28 cellular contexts compared by ENCODE assay signal in the genomic region with DNA sequence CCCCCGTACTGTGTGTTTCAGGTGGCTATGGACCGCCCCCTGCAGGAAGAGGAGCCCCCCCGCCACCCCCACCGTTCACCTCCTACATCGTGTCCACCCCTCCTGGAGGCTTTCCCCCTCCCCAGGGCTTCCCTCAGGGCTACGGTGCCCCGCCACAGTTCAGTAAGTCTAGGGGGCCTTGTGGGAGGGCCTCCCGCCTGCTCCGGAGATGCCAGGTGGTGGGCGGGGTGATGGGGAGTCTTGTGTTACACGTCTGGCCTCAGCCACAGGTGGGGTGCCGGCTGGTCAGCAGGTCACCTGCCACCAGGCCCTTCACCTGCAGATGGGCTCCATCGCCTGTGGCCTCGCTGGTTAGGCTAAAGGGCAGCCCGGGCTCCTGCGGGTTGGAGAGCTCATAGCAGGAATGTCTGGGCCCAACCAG. TPM values are rescaled to one million over a fixed set of nuclear protein-coding genes. Genes with fewer than 3 reads are reported as not detected.
A peak's percentile ranks its signal among the peaks of the same experiment; 100 is the strongest.
DNase-seq lines count a peak whose midpoint lies in the region; ATAC-seq, FAIRE-seq and TF ChIP-seq lines count a peak whose summit lies in the region.
"Had no signal": no experiment of that assay in that cellular context is flagged by ENCODE, and none has a peak within 500 bp of the region (broad histone marks: within the 10 kb centered on the region; RNA-seq: fewer than 3 reads in every experiment).

No MANE protein-coding gene starts in this region.

- no peak for TF ChIP-seq RAD21 in K562 (CRISPR knock-in tag; conservative IDR thresholded peaks at IDR 0.05 in 1 of 2, IDR thresholded peaks at IDR 0.05 in 1 of 2)

- H3K23ac ChIP-seq in trophoblast cell (ENCODE audit: low read length), result no peak overlapping the region

- H3K9ac ChIP-seq in K562 (ENCODE audit: insufficient read depth in 1 of 2, low read depth in 2 of 2, low read length in 2 of 2) (no peak overlapping the region; a peak in 1 of 4 replicates), trophoblast cell (ENCODE audit: low read length) (no peak overlapping the region)
- H3K9ac ChIP-seq: KMS-11, SK-N-SH had no signal

- H2AK5ac ChIP-seq in trophoblast cell (ENCODE audit: low read length), result no peak overlapping the region

- peaks cover 15% of the 10 kb centered on the region for H4K20me1 ChIP-seq in K562 (replicated peaks; ENCODE audit: control insufficient read depth, insufficient read depth, low read length)

- H3K79me2 ChIP-seq in K562 (ENCODE audit: control insufficient read depth, insufficient read depth, low read length) (peaks cover 18% of the 10 kb centered on the region), trophoblast cell (ENCODE audit: control insufficient read depth, insufficient read depth, low read length, poor library complexity) (no peaks in the 10 kb centered on the region)

- no peak overlapping the region for H2BK5ac ChIP-seq in trophoblast cell (ENCODE audit: low read depth, low read length, poor library complexity)

- no peaks in the 10 kb centered on the region for H3K79me1 ChIP-seq in trophoblast cell (ENCODE audit: low read length)

- H2AFZ ChIP-seq in K562 (ENCODE audit: low read depth, low read length) (no peak overlapping the region), trophoblast cell (ENCODE audit: insufficient read depth, low read length, poor library complexity) (no peak overlapping the region)

- peak; percentile 1 for ATAC-seq in left ventricle myocardium superior
- no peak for ATAC-seq in Right ventricle myocardium superior (ENCODE audit: poor library complexity)
- no peak for ATAC-seq in K562
- no peak for ATAC-seq in GM18907 (IDR thresholded peaks at IDR 0.05; ENCODE audit: unreplicated experiment)

- no peak for TF ChIP-seq POLR2A in K562 (conservative IDR thresholded peaks at IDR 0.05)

- 95% methylated on average over 10 of the region's 16 CpGs for WGBS in K562 (ENCODE audit: insufficient coverage, low coverage, missing lambda C conversion rate)
- no CpG with 5 or more reads among the region's 16 CpGs for WGBS in trophoblast cell (ENCODE audit: extremely low coverage, insufficient coverage, insufficient read length)

- no peak for FAIRE-seq in K562 (lab: Jason Lieb, UNC)
- FAIRE-seq: D721Med, GM18507 had no signal

- H3K9me3 ChIP-seq in K562 (replicated peaks; ENCODE audit: control insufficient read depth, insufficient read depth, low read depth, low read length) (no peaks in the 10 kb centered on the region), trophoblast cell (ENCODE audit: insufficient read depth, low read depth, low read length) (no peaks in the 10 kb centered on the region)
- H3K9me3 ChIP-seq: BE2C, SK-N-SH had no signal

- H3K4me2 ChIP-seq in K562 (ENCODE audit: insufficient read depth, low read length) (no peak overlapping the region), trophoblast cell (ENCODE audit: low read length) (no peak overlapping the region)
- H3K4me2 ChIP-seq: KMS-11, SK-N-SH had no signal

- DNase-seq in left ventricle myocardium superior, result no peak
- no peak for DNase-seq in Right ventricle myocardium superior
- no peak for DNase-seq in K562 (ENCODE audit: extremely low read depth in 1 of 4, low spot score in 3 of 4)
- peak; percentile 46 to 60 for DNase-seq in trophoblast cell
- DNase-seq in activated T-cell treated with anti-CD3 and anti-CD28 coated beads, Interleukin-2, amount 50 U/mL, for 48 hours, result no peak
- no peak for DNase-seq in activated gamma-delta T cell (lab: John Stamatoyannopoulos, UW)
- DNase-seq in cerebellar cortex (ENCODE audit: low spot score), result no peak
- DNase-seq: 8988T, ACHN, BE2C, GOT3, HCEC 1CT, IMR-90, NCI-H1092, NCI-H1417 treated with DMSO at 0.1 percent for 48 hours, NCI-H1694 treated with DMSO at 0.1 percent for 48 hours, NCI-H2081, NCI-H2171, NCI-H226, NCI-H510A, NCI-H69, RPMI8226, SIG-M5, SK-N-SH had no signal

- no peak overlapping the region for H3K18ac ChIP-seq in trophoblast cell (ENCODE audit: low read length)

- H3K4ac ChIP-seq in trophoblast cell (ENCODE audit: low read depth, low read length), result no peak overlapping the region

- no peak overlapping the region for H4K91ac ChIP-seq in trophoblast cell (ENCODE audit: low read depth, low read length)

- H3K9me1 ChIP-seq in K562 (ENCODE audit: control insufficient read depth, insufficient read depth, low read length), result peaks cover 3% of the 10 kb centered on the region

- no peak overlapping the region for H2BK12ac ChIP-seq in trophoblast cell (ENCODE audit: low read length)

- H3K27me3 ChIP-seq in K562 (ENCODE audit: control insufficient read depth in 2 of 2, insufficient read depth in 2 of 2, low read length in 2 of 2) (no peaks in the 10 kb centered on the region), trophoblast cell (ENCODE audit: insufficient read depth, low read length) (no peaks in the 10 kb centered on the region)
- H3K27me3 ChIP-seq: BE2C had no signal

- no peak overlapping the region for H3K14ac ChIP-seq in trophoblast cell (ENCODE audit: low read length)

- H4K12ac ChIP-seq in trophoblast cell (ENCODE audit: low read depth, low read length), result no peak overlapping the region

- TF ChIP-seq EP300 in K562 (IDR thresholded peaks at IDR 0.05; ENCODE audit: low read length), result no peak

- POLR2A ChIA-PET in K562 (lab: Yijun Ruan, JAX), result interaction anchor here (7.0 kb wide), 1 partner anchor 14 kb away, joined by 52 read pairs; no protein-coding TSS in a partner anchor

- H3K4me1 ChIP-seq in K562 (replicated peaks in 1 of 2; ENCODE audit: control insufficient read depth in 2 of 2, insufficient read depth in 2 of 2, low read length in 2 of 2), result peaks cover under 1 to 59% of the 10 kb centered on the region in 2 experiments; a peak in 4 of 5 replicates
- H3K4me1 ChIP-seq in trophoblast cell (ENCODE audit: control insufficient read depth in 1 of 2, insufficient read depth in 2 of 2, low read length in 2 of 2), result peaks cover 6 to 9% of the 10 kb centered on the region in 2 experiments
- H3K4me1 ChIP-seq: BE2C had no signal

- no peak overlapping the region for H4K8ac ChIP-seq in trophoblast cell (ENCODE audit: low read depth, low read length)

- H3K36me3 ChIP-seq in K562 (ENCODE audit: control insufficient read depth, insufficient read depth, low read length), result peaks cover 92% of the 10 kb centered on the region
- peaks cover 80 to 83% of the 10 kb centered on the region in 2 experiments for H3K36me3 ChIP-seq in trophoblast cell (ENCODE audit: control insufficient read depth in 1 of 2, insufficient read depth in 2 of 2, low read length in 2 of 2)

- intact Hi-C loops in left ventricle myocardium superior (cut with micrococcal nuclease) (no loop called here), Right ventricle myocardium superior (cut with DNase I) (no loop called here), K562 (cut with micrococcal nuclease) (no loop called here)

- in situ Hi-C loops in K562 (cut with MboI), result no loop called here

- H3K4me3 ChIP-seq in K562 (no peak overlapping the region), trophoblast cell (ENCODE audit: low read depth, low read length) (no peak overlapping the region)

- no TSS peak for BruUV-seq in K562 (replicated peaks; lab: Mats Ljungman, UMichigan)

- CTCF ChIA-PET in K562 (lab: Yijun Ruan, JAX; ENCODE audit: low intra/inter-chr PET ratio), result no interaction called here

- TF ChIP-seq CTCF in K562 (IDR thresholded peaks at IDR 0.05 in 2 of 3, conservative IDR thresholded peaks at IDR 0.05 in 1 of 3; ENCODE audit: insufficient read depth in 2 of 3, low read depth in 1 of 3, low read length in 3 of 3), result no peak

- H3K27ac ChIP-seq in K562 (ENCODE audit: extremely low read depth, low read depth, low read length) (no peak overlapping the region), trophoblast cell (ENCODE audit: low read depth, low read length) (no peak overlapping the region)
- H3K27ac ChIP-seq: KMS-11 had no signal

- H2BK120ac ChIP-seq in trophoblast cell (ENCODE audit: insufficient read depth, low read length, poor library complexity), result no peak overlapping the region

RNA-seq across cellular contexts. Expression of gene RPS15, which starts 8.0 kb away (rescaled TPM):
- total RNA-seq in left ventricle myocardium superior (625 TPM), Right ventricle myocardium superior (671 TPM), K562 (2014; rRNA removed) (2,649 and 2,867 TPM in 2 replicates), K562 (2014; rRNA removed; fragmentation: Illumina TruSeq; extraction: Trizol) (407 and 630 TPM in 2 replicates), K562 (2015; rRNA removed; fragmentation: Illumina TruSeq; extraction: Trizol) (1,267 and 1,272 TPM in 2 replicates), K562 (2021) (2,126 and 2,254 TPM in 2 replicates)
- 72.0 and 238 TPM in 2 replicates for total RNA-seq in K562 (2011; cell fraction: chromatin; rRNA removed; ENCODE audit: low replicate concordance)
- 545 and 547 TPM in 2 replicates for total RNA-seq in K562 (2011; cell fraction: nucleolus; rRNA removed)
- 383 and 585 TPM in 2 replicates for total RNA-seq in K562 (2011; cell fraction: nucleoplasm; rRNA removed)
- polyA plus RNA-seq in K562 (2011; rRNA removed) (957 and 1,566 TPM in 2 replicates), K562 (2014; fragmentation: Illumina TruSeq; extraction: Trizol) (912 and 1,907 TPM in 2 replicates), K562 (2014; fragmentation: Nextera tagmentation; extraction: Ambion mirVana) (100 to 1,000 TPM; 605 to 818 TPM), K562 (2014; rRNA removed) (2,791 and 3,285 TPM in 2 replicates)
- polyA plus RNA-seq in K562 (2011; cell fraction: cytosol; rRNA removed), result 3,186 and 4,296 TPM in 2 replicates
- polyA plus RNA-seq in K562 (2011; cell fraction: nucleus; rRNA removed), result 907 and 973 TPM in 2 replicates
- polyA plus RNA-seq in K562 (2012), result 2,701 and 2,899 TPM in 2 replicates
- polyA minus RNA-seq in K562 (2011; rRNA and poly(A)+ RNA removed), result 202 and 239 TPM in 2 replicates
- polyA minus RNA-seq in K562 (2011; cell fraction: cytosol; rRNA and poly(A)+ RNA removed), result 1,242 and 1,610 TPM in 2 replicates
- 152 and 304 TPM in 2 replicates for polyA minus RNA-seq in K562 (2011; cell fraction: nucleus; rRNA and poly(A)+ RNA removed)
- 1,862 and 1,936 TPM in 2 replicates for polyA plus RNA-seq in trophoblast cell (2013)

RNA-seq across cellular contexts. Expression of gene APC2, which starts 19.7 kb away (rescaled TPM):
- total RNA-seq in left ventricle myocardium superior (0.17 TPM), Right ventricle myocardium superior (0.22 TPM), K562 (2014; rRNA removed) (0.05 and 0.08 TPM in 2 replicates), K562 (2014; rRNA removed; fragmentation: Illumina TruSeq; extraction: Trizol) (0.04 TPM in 1 of 2 replicates, not detected in the other), K562 (2015; rRNA removed; fragmentation: Illumina TruSeq; extraction: Trizol) (0.04 TPM in 1 of 2 replicates, not detected in the other), K562 (2021) (0.27 and 0.40 TPM in 2 replicates)
- 0.56 and 1.4 TPM in 2 replicates for total RNA-seq in K562 (2011; cell fraction: chromatin; rRNA removed; ENCODE audit: low replicate concordance)
- 0.66 and 1.3 TPM in 2 replicates for total RNA-seq in K562 (2011; cell fraction: nucleolus; rRNA removed)
- total RNA-seq in K562 (2011; cell fraction: nucleoplasm; rRNA removed), result 0.44 and 0.53 TPM in 2 replicates
- polyA plus RNA-seq in K562 (2011; rRNA removed) (0.01 and 0.06 TPM in 2 replicates), K562 (2014; fragmentation: Illumina TruSeq; extraction: Trizol) (0.01 TPM in 2 replicates), K562 (2014; fragmentation: Nextera tagmentation; extraction: Ambion mirVana) (not detected), K562 (2014; rRNA removed) (0.04 and 0.09 TPM in 2 replicates)
- 0.03 and 0.04 TPM in 2 replicates for polyA plus RNA-seq in K562 (2011; cell fraction: cytosol; rRNA removed)
- polyA plus RNA-seq in K562 (2011; cell fraction: nucleus; rRNA removed), result 0.13 and 0.21 TPM in 2 replicates
- 0.43 and 0.48 TPM in 2 replicates for polyA plus RNA-seq in K562 (2012)
- 0.06 and 0.07 TPM in 2 replicates for polyA minus RNA-seq in K562 (2011; rRNA and poly(A)+ RNA removed)
- not detected in 2 replicates for polyA minus RNA-seq in K562 (2011; cell fraction: cytosol; rRNA and poly(A)+ RNA removed)
- 0.27 and 0.33 TPM in 2 replicates for polyA minus RNA-seq in K562 (2011; cell fraction: nucleus; rRNA and poly(A)+ RNA removed)
- polyA plus RNA-seq in trophoblast cell (2013), result 0.18 and 0.40 TPM in 2 replicates

RNA-seq across cellular contexts. Expression of gene DAZAP1, which starts 22.8 kb away (rescaled TPM):
- total RNA-seq in left ventricle myocardium superior, result 96.7 TPM
- 82.9 TPM for total RNA-seq in Right ventricle myocardium superior
- total RNA-seq in K562 (2011; cell fraction: chromatin; rRNA removed; ENCODE audit: low replicate concordance), result 223 and 289 TPM in 2 replicates
- total RNA-seq in K562 (2011; cell fraction: nucleolus; rRNA removed), result 105 and 117 TPM in 2 replicates
- 149 and 185 TPM in 2 replicates for total RNA-seq in K562 (2011; cell fraction: nucleoplasm; rRNA removed)
- 222 and 244 TPM in 2 replicates for total RNA-seq in K562 (2014; rRNA removed)
- total RNA-seq in K562 (2014; rRNA removed; fragmentation: Illumina TruSeq; extraction: Trizol), result 77.7 and 78.7 TPM in 2 replicates
- total RNA-seq in K562 (2015; rRNA removed; fragmentation: Illumina TruSeq; extraction: Trizol), result 139 and 143 TPM in 2 replicates
- total RNA-seq in K562 (2021), result 287 and 289 TPM in 2 replicates
- polyA plus RNA-seq in K562 (2011; rRNA removed), result 125 and 155 TPM in 2 replicates
- polyA plus RNA-seq in K562 (2011; cell fraction: cytosol; rRNA removed), result 57.6 and 123 TPM in 2 replicates
- polyA plus RNA-seq in K562 (2011; cell fraction: nucleus; rRNA removed), result 177 and 237 TPM in 2 replicates
- 116 and 140 TPM in 2 replicates for polyA plus RNA-seq in K562 (2012)
- polyA plus RNA-seq in K562 (2014; fragmentation: Illumina TruSeq; extraction: Trizol), result 142 and 156 TPM in 2 replicates
- 10 to 100 TPM; 10.8 to 13.3 TPM for polyA plus RNA-seq in K562 (2014; fragmentation: Nextera tagmentation; extraction: Ambion mirVana)
- 250 and 266 TPM in 2 replicates for polyA plus RNA-seq in K562 (2014; rRNA removed)
- polyA minus RNA-seq in K562 (2011; rRNA and poly(A)+ RNA removed), result 29.7 and 47.1 TPM in 2 replicates
- polyA minus RNA-seq in K562 (2011; cell fraction: cytosol; rRNA and poly(A)+ RNA removed), result 61.3 and 62.0 TPM in 2 replicates
- polyA minus RNA-seq in K562 (2011; cell fraction: nucleus; rRNA and poly(A)+ RNA removed), result 38.8 and 60.8 TPM in 2 replicates
- 126 and 130 TPM in 2 replicates for polyA plus RNA-seq in trophoblast cell (2013)

RNA-seq across cellular contexts. Expression of gene GAMT, which starts 28.9 kb away (rescaled TPM):
- total RNA-seq in left ventricle myocardium superior (92.5 TPM), Right ventricle myocardium superior (93.5 TPM), K562 (2014; rRNA removed) (35.2 and 47.8 TPM in 2 replicates), K562 (2014; rRNA removed; fragmentation: Illumina TruSeq; extraction: Trizol) (6.1 and 11.1 TPM in 2 replicates), K562 (2015; rRNA removed; fragmentation: Illumina TruSeq; extraction: Trizol) (25.9 and 28.7 TPM in 2 replicates), K562 (2021) (35.3 and 37.5 TPM in 2 replicates)
- total RNA-seq in K562 (2011; cell fraction: chromatin; rRNA removed; ENCODE audit: low replicate concordance), result 8.0 and 26.2 TPM in 2 replicates
- total RNA-seq in K562 (2011; cell fraction: nucleolus; rRNA removed), result 17.6 and 18.7 TPM in 2 replicates
- 11.9 and 13.9 TPM in 2 replicates for total RNA-seq in K562 (2011; cell fraction: nucleoplasm; rRNA removed)
- polyA plus RNA-seq in K562 (2011; rRNA removed) (27.2 and 42.1 TPM in 2 replicates), K562 (2014; fragmentation: Illumina TruSeq; extraction: Trizol) (26.2 and 35.1 TPM in 2 replicates), K562 (2014; fragmentation: Nextera tagmentation; extraction: Ambion mirVana) (1 to 10 TPM; 1.3 to 2.1 TPM), K562 (2014; rRNA removed) (33.3 and 37.8 TPM in 2 replicates)
- 46.5 and 96.1 TPM in 2 replicates for polyA plus RNA-seq in K562 (2011; cell fraction: cytosol; rRNA removed)
- polyA plus RNA-seq in K562 (2011; cell fraction: nucleus; rRNA removed), result 23.4 and 27.7 TPM in 2 replicates
- 44.0 and 47.8 TPM in 2 replicates for polyA plus RNA-seq in K562 (2012)
- polyA minus RNA-seq in K562 (2011; rRNA and poly(A)+ RNA removed), result 8.4 and 12.9 TPM in 2 replicates
- polyA minus RNA-seq in K562 (2011; cell fraction: cytosol; rRNA and poly(A)+ RNA removed), result 22.1 and 26.4 TPM in 2 replicates
- 6.7 and 7.7 TPM in 2 replicates for polyA minus RNA-seq in K562 (2011; cell fraction: nucleus; rRNA and poly(A)+ RNA removed)
- polyA plus RNA-seq in trophoblast cell (2013), result 20.3 and 20.6 TPM in 2 replicates

RNA-seq across cellular contexts. Expression of gene NDUFS7, which starts 46.5 kb away (rescaled TPM):
- total RNA-seq in left ventricle myocardium superior, result 461 TPM
- total RNA-seq in Right ventricle myocardium superior, result 461 TPM
- 66.7 and 198 TPM in 2 replicates for total RNA-seq in K562 (2011; cell fraction: chromatin; rRNA removed; ENCODE audit: low replicate concordance)
- 157 and 164 TPM in 2 replicates for total RNA-seq in K562 (2011; cell fraction: nucleolus; rRNA removed)
- total RNA-seq in K562 (2011; cell fraction: nucleoplasm; rRNA removed), result 136 and 201 TPM in 2 replicates
- total RNA-seq in K562 (2014; rRNA removed), result 253 and 295 TPM in 2 replicates
- total RNA-seq in K562 (2014; rRNA removed; fragmentation: Illumina TruSeq; extraction: Trizol), result 4.9 and 6.0 TPM in 2 replicates
- 108 and 142 TPM in 2 replicates for total RNA-seq in K562 (2015; rRNA removed; fragmentation: Illumina TruSeq; extraction: Trizol)
- total RNA-seq in K562 (2021), result 266 and 293 TPM in 2 replicates
- polyA plus RNA-seq in K562 (2011; rRNA removed), result 56.7 and 107 TPM in 2 replicates
- 225 and 766 TPM in 2 replicates for polyA plus RNA-seq in K562 (2011; cell fraction: cytosol; rRNA removed)
- polyA plus RNA-seq in K562 (2011; cell fraction: nucleus; rRNA removed), result 159 and 202 TPM in 2 replicates
- 194 and 288 TPM in 2 replicates for polyA plus RNA-seq in K562 (2012)
- 11.4 and 105 TPM in 2 replicates for polyA plus RNA-seq in K562 (2014; fragmentation: Illumina TruSeq; extraction: Trizol)
- polyA plus RNA-seq in K562 (2014; fragmentation: Nextera tagmentation; extraction: Ambion mirVana), result 10 to 100 TPM; 28.2 to 60.6 TPM
- 271 and 292 TPM in 2 replicates for polyA plus RNA-seq in K562 (2014; rRNA removed)
- 32.1 and 38.2 TPM in 2 replicates for polyA minus RNA-seq in K562 (2011; rRNA and poly(A)+ RNA removed)
- 125 and 190 TPM in 2 replicates for polyA minus RNA-seq in K562 (2011; cell fraction: cytosol; rRNA and poly(A)+ RNA removed)
- polyA minus RNA-seq in K562 (2011; cell fraction: nucleus; rRNA and poly(A)+ RNA removed), result 30.8 and 41.1 TPM in 2 replicates
- polyA plus RNA-seq in trophoblast cell (2013), result 38.6 and 39.3 TPM in 2 replicates

Comparison
In these comparisons a context has a peak if more than half of its experiments do, and no peak if none do; other contexts are left out.
1. DNase-seq: peak in trophoblast cell (2 of 2); none in left ventricle myocardium superior (single experiment), Right ventricle myocardium superior (single experiment), K562 (0 of 4), activated T-cell treated with anti-CD3 and anti-CD28 coated beads, Interleukin-2, amount 50 U/mL, for 48 hours (0 of 2), activated gamma-delta T cell (single experiment) and cerebellar cortex (single experiment).